14 cellular contexts compared by ENCODE assay signal in the genomic region with DNA sequence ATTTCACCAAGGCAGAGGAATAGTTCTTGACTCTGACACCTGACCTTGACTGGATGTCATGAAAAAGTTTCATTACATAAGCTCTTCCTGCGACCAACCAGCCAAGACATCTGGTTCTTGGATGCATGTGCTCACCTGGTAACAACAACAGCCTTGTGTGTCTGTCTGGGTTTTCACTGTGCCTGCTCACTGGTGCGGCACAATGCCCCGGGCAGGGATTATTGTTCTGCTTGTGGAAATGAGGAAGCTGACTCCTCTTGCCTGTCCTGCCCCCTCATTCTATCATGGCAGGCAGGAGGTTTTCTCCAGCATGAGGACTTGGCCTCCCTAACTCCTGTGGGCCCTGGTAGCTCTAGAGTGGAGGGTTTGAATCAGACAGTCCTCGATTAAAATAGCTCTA. TPM values are rescaled to one million over a fixed set of nuclear protein-coding genes. Genes with fewer than 3 reads are reported as not detected.
DNase-seq lines count a peak whose midpoint lies in the region; ATAC-seq and TF ChIP-seq lines count a peak whose summit lies in the region.
"Had no signal": no experiment of that assay in that cellular context is flagged by ENCODE, and none has a peak within 500 bp of the region (broad histone marks: within the 10 kb centered on the region; RNA-seq: fewer than 3 reads in every experiment).

No MANE protein-coding gene starts in this region.

- H3K27ac ChIP-seq in SK-N-SH (ENCODE audit: low read depth in 2 of 2, low read length in 1 of 2) (no peak overlapping the region), foreskin keratinocyte (no peak overlapping the region)
- H3K27ac ChIP-seq: KMS-11, RWPE1 had no signal

- no peak overlapping the region for H3K9ac ChIP-seq in SK-N-SH
- H3K9ac ChIP-seq: KMS-11 had no signal

- 0 out of 2 replicates have a peak overlapping the region, but pooled peaks have one; percentile 41 for H3K4me2 ChIP-seq in SK-N-SH
- H3K4me2 ChIP-seq: KMS-11 had no signal

- H3K4me3 Mint-ChIP-seq in stimulated activated naive B cell treated with anti-CD40 and anti-IgM and Interleukin-4, amounts not matched to agents 10 μg/mL and 1 μg/mL and 100 μg/mL, for 72 hours, result peak overlapping the region; percentile 33 to 79

- CTCF ChIA-PET in SK-N-SH (lab: Yijun Ruan, JAX), result interaction anchor here (0.9 to 1.4 kb wide), 5 partner anchors 12 to 141 kb away, joined by 3 to 7 read pairs (median 4); no protein-coding TSS in a partner anchor

- WGBS in SK-N-SH (ENCODE audit: low lambda C conversion rate), result 41% methylated on average over 3 of the region's 4 CpGs

- TF ChIP-seq CTCF in SK-N-SH (IDR thresholded peaks at IDR 0.05) (no peak), foreskin keratinocyte (conservative IDR thresholded peaks at IDR 0.05) (no peak)

- H3K4me3 ChIP-seq in SK-N-SH (ENCODE audit: low read depth in 2 of 2, low read length in 1 of 2), result no peak overlapping the region

- ATAC-seq in SK-N-SH treated with all-trans-retinoic acid at 6 μM for 48 hours (no peak), foreskin keratinocyte (peak; percentile 84), HG03457 (IDR thresholded peaks at IDR 0.05; ENCODE audit: unreplicated experiment) (no peak)
- peak; percentile 24 to 26 for ATAC-seq in stimulated activated naive B cell treated with anti-CD40 and anti-IgM and Interleukin-4, amounts not matched to agents 10 μg/mL and 1 μg/mL and 100 μg/mL, for 72 hours (replicated peaks)

- H3K36me3 ChIP-seq in SK-N-SH (replicated peaks in 1 of 2; ENCODE audit: control insufficient read depth in 1 of 2, insufficient read depth in 2 of 2, low read length in 1 of 2), result no peaks in the 10 kb centered on the region

- no peaks in the 10 kb centered on the region for H3K79me2 ChIP-seq in SK-N-SH (ENCODE audit: insufficient read depth)

- POLR2A ChIA-PET in SK-N-SH (lab: Yijun Ruan, JAX), result no interaction called here

- no peak for DNase-seq in SK-N-SH
- DNase-seq in NCI-H1048 (lab: John Stamatoyannopoulos, UW), result peak; percentile 16
- peak; percentile 50 to 77 for DNase-seq in foreskin keratinocyte
- peak; percentile 38 for DNase-seq in stimulated activated naive B cell treated with anti-CD40 and anti-IgM and Interleukin-4, amounts not matched to agents 10 μg/mL and 1 μg/mL and 100 μg/mL, for 72 hours
- no peak for DNase-seq in hepatic stellate cell (ENCODE audit: low spot score)
- no peak for DNase-seq in DMS 273 treated with DMSO at 0.1 percent for 48 hours (lab: John Stamatoyannopoulos, UW)
- DNase-seq: activated CD8-positive, alpha-beta memory T cell treated with anti-CD3 and anti-CD28 coated beads, Interleukin-2, amount 50 U/mL, for 4 hours; amniotic stem cell; cortex of kidney; kidney had no signal

- no peak for TF ChIP-seq RAD21 in SK-N-SH (IDR thresholded peaks at IDR 0.05; ENCODE audit: low read length)

- H3K9me3 ChIP-seq in SK-N-SH, result no peaks in the 10 kb centered on the region

- no peak overlapping the region for H2AFZ ChIP-seq in SK-N-SH (ENCODE audit: low read depth)

- peaks cover 3 to 45% of the 10 kb centered on the region in 2 donors for H3K36me3 Mint-ChIP-seq in stimulated activated naive B cell treated with anti-CD40 and anti-IgM and Interleukin-4, amounts not matched to agents 10 μg/mL and 1 μg/mL and 100 μg/mL, for 72 hours

- no peak for TF ChIP-seq EP300 in SK-N-SH (IDR thresholded peaks at IDR 0.05; ENCODE audit: borderline replicate concordance in 1 of 2, low read depth in 1 of 2, low read length in 1 of 2)

- peak overlapping the region; percentile 86 for H3K27ac Mint-ChIP-seq in stimulated activated naive B cell treated with anti-CD40 and anti-IgM and Interleukin-4, amounts not matched to agents 10 μg/mL and 1 μg/mL and 100 μg/mL, for 72 hours

- H3K27me3 ChIP-seq in SK-N-SH (ENCODE audit: insufficient read depth) (peaks cover 8% of the 10 kb centered on the region; the same call in 1 of the 2 replicates), foreskin keratinocyte (no peaks in the 10 kb centered on the region)

- H4K20me1 ChIP-seq in SK-N-SH (ENCODE audit: insufficient read depth), result no peaks in the 10 kb centered on the region

- H3K9me3 Mint-ChIP-seq in stimulated activated naive B cell treated with anti-CD40 and anti-IgM and Interleukin-4, amounts not matched to agents 10 μg/mL and 1 μg/mL and 100 μg/mL, for 72 hours, result no peaks in the 10 kb centered on the region

- H3K27me3 Mint-ChIP-seq in stimulated activated naive B cell treated with anti-CD40 and anti-IgM and Interleukin-4, amounts not matched to agents 10 μg/mL and 1 μg/mL and 100 μg/mL, for 72 hours, result no peaks in the 10 kb centered on the region

- no peaks in the 10 kb centered on the region for H3F3A ChIP-seq in SK-N-SH (replicated peaks; ENCODE audit: insufficient read depth)

- H3K4me1 Mint-ChIP-seq in stimulated activated naive B cell treated with anti-CD40 and anti-IgM and Interleukin-4, amounts not matched to agents 10 μg/mL and 1 μg/mL and 100 μg/mL, for 72 hours, result peaks cover 33 to 40% of the 10 kb centered on the region in 2 donors

- H3K9me2 ChIP-seq in SK-N-SH, result no peaks in the 10 kb centered on the region

- H3K4me1 ChIP-seq in SK-N-SH (ENCODE audit: control insufficient read depth in 1 of 2, insufficient read depth in 2 of 2, low read depth in 1 of 2, low read length in 1 of 2) (no peaks in the 10 kb centered on the region), foreskin keratinocyte (peaks cover 5% of the 10 kb centered on the region)

TF ChIP-seq in SK-N-SH, 30 proteins besides CTCF, POLR2A, EP300 and RAD21:
- TF ChIP-seq TAF1 (IDR thresholded peaks at IDR 0.05; ENCODE audit: borderline replicate concordance, low read depth, low read length) (no peak), TEAD4 (IDR thresholded peaks at IDR 0.05; ENCODE audit: borderline replicate concordance, insufficient read depth) (no peak)

TF ChIP-seq in SK-N-SH treated with all-trans-retinoic acid at 6 μM for 48 hours, 23 proteins besides CTCF, POLR2A, EP300 and RAD21:
- no peak for TF ChIP-seq OSR1 (CRISPR knock-in tag; IDR thresholded peaks at IDR 0.05)
- TF ChIP-seq TOX (CRISPR knock-in tag; IDR thresholded peaks at IDR 0.05; ENCODE audit: borderline replicate concordance), result no peak
- no peak for TF ChIP-seq ZC3H10 (CRISPR knock-in tag; IDR thresholded peaks at IDR 0.05)
- no peak for TF ChIP-seq GLIS3 (CRISPR knock-in tag; IDR thresholded peaks at IDR 0.05)
- no peak for TF ChIP-seq ZNF565 (CRISPR knock-in tag; conservative IDR thresholded peaks at IDR 0.05; ENCODE audit: low read depth)
- TF ChIP-seq ISL1 (CRISPR knock-in tag; IDR thresholded peaks at IDR 0.05), result no peak
- no peak for TF ChIP-seq BACH2 (CRISPR knock-in tag; IDR thresholded peaks at IDR 0.05; ENCODE audit: borderline replicate concordance)
- no peak for TF ChIP-seq ARNTL (CRISPR knock-in tag; IDR thresholded peaks at IDR 0.05; ENCODE audit: borderline replicate concordance, low read depth)
- TF ChIP-seq ZNF8 (CRISPR knock-in tag; IDR thresholded peaks at IDR 0.05), result no peak

RNA-seq across cellular contexts. Expression of gene PPFIBP2, which starts 11.0 kb away (rescaled TPM):
- polyA plus RNA-seq in SK-N-SH (2012; rRNA removed) (0.67 and 1.1 TPM in 2 replicates), foreskin keratinocyte (1.4 and 2.2 TPM in 2 replicates)
- polyA plus RNA-seq in SK-N-SH (2012; cell fraction: cytosol; rRNA removed), result 0.55 and 1.7 TPM in 2 replicates
- 1.8 and 2.7 TPM in 2 replicates for polyA plus RNA-seq in SK-N-SH (2012; cell fraction: nucleus; rRNA removed)
- total RNA-seq in foreskin keratinocyte, result 2.1 and 4.3 TPM in 2 replicates

RNA-seq across cellular contexts. Expression of gene OLFML1, which starts 39.5 kb away (rescaled TPM):
- polyA plus RNA-seq in SK-N-SH (2012; rRNA removed), result not detected in 2 replicates
- 0.04 TPM in 1 of 2 replicates, not detected in the other for polyA plus RNA-seq in SK-N-SH (2012; cell fraction: cytosol; rRNA removed)
- 0.02 TPM in 1 of 2 replicates, not detected in the other for polyA plus RNA-seq in SK-N-SH (2012; cell fraction: nucleus; rRNA removed)
- total RNA-seq in foreskin keratinocyte, result not detected in 2 replicates
- polyA plus RNA-seq in foreskin keratinocyte, result not detected in 2 replicates

Comparison
In these comparisons a context has a peak if more than half of its experiments do, and no peak if none do; other contexts are left out.
1. DNase-seq: peak in NCI-H1048 (single experiment), foreskin keratinocyte (2 of 2) and stimulated activated naive B cell treated with anti-CD40 and anti-IgM and Interleukin-4, amounts not matched to agents 10 μg/mL and 1 μg/mL and 100 μg/mL, for 72 hours (single experiment); none in SK-N-SH (single experiment), hepatic stellate cell (single experiment) and DMS 273 treated with DMSO at 0.1 percent for 48 hours (single experiment).
2. ATAC-seq: peak in foreskin keratinocyte (single experiment) and stimulated activated naive B cell treated with anti-CD40 and anti-IgM and Interleukin-4, amounts not matched to agents 10 μg/mL and 1 μg/mL and 100 μg/mL, for 72 hours (2 of 2); none in SK-N-SH treated with all-trans-retinoic acid at 6 μM for 48 hours (single experiment) and HG03457 (single experiment).